1 cellular context compared by ENCODE assay signal in genomic region chr5:167701103-167701502, GRCh38.
TF ChIP-seq lines count a peak whose summit lies in the region.

No MANE protein-coding gene starts in this region.

TF ChIP-seq in HCT116, 20 proteins besides CTCF, POLR2A, EP300 and RAD21:
- TF ChIP-seq REST (IDR thresholded peaks at IDR 0.05; ENCODE audit: low read depth), result no peak
- no peak for TF ChIP-seq CEBPB (IDR thresholded peaks at IDR 0.05; ENCODE audit: low read depth)
- no peak for TF ChIP-seq SIN3A (IDR thresholded peaks at IDR 0.05; ENCODE audit: low read depth)
- no peak for TF ChIP-seq ZBTB33 (IDR thresholded peaks at IDR 0.05; ENCODE audit: extremely low read depth, insufficient replicate concordance, low read length)
- TF ChIP-seq POLR2AphosphoS5 (IDR thresholded peaks at IDR 0.05; ENCODE audit: low read depth, low read length), result no peak
- TF ChIP-seq SRF (IDR thresholded peaks at IDR 0.05; ENCODE audit: low read depth), result no peak
- no peak for TF ChIP-seq SP1 (IDR thresholded peaks at IDR 0.05; ENCODE audit: low read depth)
- TF ChIP-seq MAX (IDR thresholded peaks at IDR 0.05), result no peak
- no peak for TF ChIP-seq FOSL1 (IDR thresholded peaks at IDR 0.05; ENCODE audit: low read depth)
- TF ChIP-seq ZNF274 (IDR thresholded peaks at IDR 0.05; ENCODE audit: low read depth, low read length), result no peak
- TF ChIP-seq ELF1 (IDR thresholded peaks at IDR 0.05; ENCODE audit: borderline replicate concordance, low read depth), result no peak
- no peak for TF ChIP-seq TCF7L2 (IDR thresholded peaks at IDR 0.05; ENCODE audit: borderline replicate concordance, extremely low read depth, insufficient read depth, insufficient read length)
TF ChIP-seq in HCT116: peak in this region for 0.
